Comparison of ENCODE assay signal across 22 cellular contexts in genomic region chr15:56757884-56758283, GRCh38. TPM values are rescaled to one million over a fixed set of nuclear protein-coding genes. Genes with fewer than 3 reads are reported as not detected.
DNase-seq lines count a peak whose midpoint lies in the region; ATAC-seq, FAIRE-seq and TF ChIP-seq lines count a peak whose summit lies in the region.
"Had no signal": no experiment of that assay in that cellular context is flagged by ENCODE, and none has a peak within 500 bp of the region (broad histone marks: within the 10 kb centered on the region; RNA-seq: fewer than 3 reads in every experiment).

No MANE protein-coding gene starts in this region.

- CTCF ChIA-PET in IMR-90 (lab: Yijun Ruan, JAX), result interaction anchor here (1.5 kb wide), 1 partner anchor 12 kb away, joined by 4 read pairs; no protein-coding TSS in a partner anchor
- CTCF ChIA-PET in H1 (lab: Charles Lee; ENCODE audit: partially characterized antibody), result interaction anchor here (0.7 to 1.5 kb wide), 4 partner anchors 9 to 143 kb away, joined by 3 read pairs; no protein-coding TSS in a partner anchor
- CTCF ChIA-PET in activated CD4-positive, alpha-beta memory T cell treated with anti-CD3 and anti-CD28 coated beads, Interleukin-2, amount 10 ng/mL, durations not matched to agents 7 days and 5 days (lab: Charles Lee), result no interaction called here

- no peak for FAIRE-seq in H1 (lab: Jason Lieb, UNC)
- FAIRE-seq: pancreas had no signal

- H2AFZ ChIP-seq in IMR-90 (replicated peaks; ENCODE audit: low read length, poor library complexity), result no peak overlapping the region
- H2AFZ ChIP-seq in OCI-LY3 (ENCODE audit: low read depth, low read length), result peak overlapping the region; percentile 81
- H2AFZ ChIP-seq in H1 (ENCODE audit: low read length), result 0 out of 2 replicates have a peak overlapping the region, but pooled peaks have one; percentile 20

- no peak overlapping the region for H3K9ac ChIP-seq in IMR-90 (ENCODE audit: low read depth, low read length)
- H3K9ac ChIP-seq in OCI-LY3 (ENCODE audit: low read length), result no peak overlapping the region
- no peak overlapping the region for H3K9ac ChIP-seq in H1 (replicated peaks in 1 of 4; ENCODE audit: extremely low read depth in 1 of 4, low read depth in 3 of 4, low read length in 3 of 4)
- H3K9ac ChIP-seq: BLaER1 treated with 17β-estradiol and CSF1 and Interleukin-3, amounts not matched to agents 10 nM and 100 nM had no signal

- H3K27ac ChIP-seq in IMR-90 (ENCODE audit: insufficient read depth, low read length) (no peak overlapping the region), OCI-LY3 (ENCODE audit: low read length) (no peak overlapping the region), H1 (ENCODE audit: low read depth, low read length) (no peak overlapping the region)
- H3K27ac ChIP-seq: BLaER1 treated with 17β-estradiol and CSF1 and Interleukin-3, amounts not matched to agents 10 nM and 100 nM; heart right ventricle; pancreas; right lobe of liver had no signal

- 100% methylated on average over 1 of the region's 2 CpGs; no CpG with 5 or more reads in 1 of the 2 experiments for WGBS in IMR-90 (ENCODE audit: extremely low coverage in 2 of 2, insufficient read length in 1 of 2), 2 experiments
- WGBS in H1 (ENCODE audit: extremely low coverage in 1 of 2, insufficient coverage in 1 of 2, insufficient read length in 1 of 2, insufficient replicate concordance in 2 of 2, low coverage in 1 of 2, low lambda C conversion rate in 2 of 2, missing lambda C conversion rate in 1 of 2), 2 experiments, result 92% methylated on average over 2 of the region's 2 CpGs; no CpG with 5 or more reads in 1 of the 2 experiments

- H3K36me3 ChIP-seq in IMR-90 (ENCODE audit: control insufficient read depth, insufficient read depth, low read length), result no peaks in the 10 kb centered on the region
- H3K36me3 ChIP-seq in OCI-LY3 (replicated peaks; ENCODE audit: low read depth, low read length), result no peaks in the 10 kb centered on the region
- H3K36me3 ChIP-seq in H1 (ENCODE audit: control insufficient read depth in 2 of 4, insufficient read depth in 4 of 4, low read length in 3 of 4), result no peaks in the 10 kb centered on the region
- H3K36me3 ChIP-seq: BLaER1 treated with 17β-estradiol and CSF1 and Interleukin-3, amounts not matched to agents 10 nM and 100 nM; heart right ventricle; pancreas; right lobe of liver had no signal

- H2BK12ac ChIP-seq in H1 (ENCODE audit: low read depth, low read length), result no peak overlapping the region

- peak overlapping the region; percentile 45; the same call in 1 of the 2 replicates for H3K18ac ChIP-seq in IMR-90 (ENCODE audit: low read depth, low read length)
- H3K18ac ChIP-seq in H1 (ENCODE audit: extremely low read depth, low read length), result no peak overlapping the region

- H2AK5ac ChIP-seq in IMR-90 (ENCODE audit: low read depth, low read length), result peak overlapping the region; percentile 63; the same call in 1 of the 2 replicates
- no peak overlapping the region for H2AK5ac ChIP-seq in H1 (ENCODE audit: low read depth, low read length)

- dilution Hi-C loops in IMR-90 (cut with HindIII; ENCODE audit: low sequenced_read_pairs, unreplicated experiment), result no loop called here

- H3K23me2 ChIP-seq in H1 (ENCODE audit: low read depth, low read length), result no peaks in the 10 kb centered on the region; the same call in 1 of the 2 replicates

- H2AK9ac ChIP-seq in IMR-90 (replicated peaks; ENCODE audit: low read depth, low read length, poor library complexity), result peak overlapping the region; percentile 82

- H2BK20ac ChIP-seq in IMR-90 (ENCODE audit: low read depth, low read length) (peak overlapping the region; percentile 88), H1 (ENCODE audit: low read length) (no peak overlapping the region)

- H3K9me1 ChIP-seq in IMR-90 (ENCODE audit: insufficient read depth, low read length), result peaks cover 8% of the 10 kb centered on the region

- H3K14ac ChIP-seq in IMR-90 (replicated peaks; ENCODE audit: low read depth, low read length) (peak overlapping the region; percentile 64), H1 (ENCODE audit: insufficient read length) (no peak overlapping the region)

- peaks cover 5% of the 10 kb centered on the region for H3K27me3 Mint-ChIP-seq in activated CD4-positive, alpha-beta memory T cell treated with anti-CD3 and anti-CD28 coated beads, Interleukin-2, amount 10 ng/mL, durations not matched to agents 7 days and 5 days

- no peak overlapping the region for H3K56ac ChIP-seq in IMR-90 (ENCODE audit: extremely low read depth, insufficient read depth, low read length)
- H3K56ac ChIP-seq in H1 (replicated peaks; ENCODE audit: insufficient read length, low read depth, low read length), result no peak overlapping the region

- H3K9me3 ChIP-seq in IMR-90 (ENCODE audit: control insufficient read depth, insufficient read depth, low read length), result no peaks in the 10 kb centered on the region
- no peaks in the 10 kb centered on the region for H3K9me3 ChIP-seq in OCI-LY3 (ENCODE audit: insufficient read depth, low read length)
- no peaks in the 10 kb centered on the region for H3K9me3 ChIP-seq in H1 (ENCODE audit: insufficient read depth in 2 of 2, low read depth in 1 of 2, low read length in 1 of 2)
- H3K9me3 ChIP-seq: BLaER1 treated with 17β-estradiol and CSF1 and Interleukin-3, amounts not matched to agents 10 nM and 100 nM; heart right ventricle; pancreas; right lobe of liver had no signal

- no peak overlapping the region for H3K4me3 ChIP-seq in IMR-90 (ENCODE audit: insufficient read depth, low read depth, low read length)
- H3K4me3 ChIP-seq in OCI-LY3 (ENCODE audit: low read length), result no peak overlapping the region
- no peak overlapping the region for H3K4me3 ChIP-seq in H1 (ENCODE audit: extremely low read depth in 1 of 4, insufficient read depth in 2 of 4, low read depth in 3 of 4, low read length in 4 of 4)
- H3K4me3 ChIP-seq: BLaER1 treated with 17β-estradiol and CSF1 and Interleukin-3, amounts not matched to agents 10 nM and 100 nM; heart right ventricle; pancreas; right lobe of liver had no signal

- peak overlapping the region; percentile 30; the same call in 1 of the 2 replicates for H4K5ac ChIP-seq in IMR-90 (ENCODE audit: low read depth, low read length)
- no peak overlapping the region for H4K5ac ChIP-seq in H1 (ENCODE audit: insufficient read length, low read depth, low read length)

- H3K4me1 Mint-ChIP-seq in activated CD4-positive, alpha-beta memory T cell treated with anti-CD3 and anti-CD28 coated beads, Interleukin-2, amount 10 ng/mL, durations not matched to agents 7 days and 5 days, result no peaks in the 10 kb centered on the region
- H3K4me1 Mint-ChIP-seq: activated CD8-positive, alpha-beta memory T cell treated with anti-CD3 and anti-CD28 coated beads, Interleukin-2, amount 10 ng/mL, durations not matched to agents 7 days and 5 days; activated naive CD8-positive, alpha-beta T cell treated with anti-CD3 and anti-CD28 coated beads for 36 hours had no signal

- H2BK15ac ChIP-seq in IMR-90 (ENCODE audit: low read depth, low read length), result peak overlapping the region; percentile 73; the same call in 2 of the 3 replicates
- no peak overlapping the region for H2BK15ac ChIP-seq in H1 (ENCODE audit: low read length)

- H3K27ac Mint-ChIP-seq in activated CD4-positive, alpha-beta memory T cell treated with anti-CD3 and anti-CD28 coated beads, Interleukin-2, amount 10 ng/mL, durations not matched to agents 7 days and 5 days, result no peak overlapping the region
- H3K27ac Mint-ChIP-seq: activated CD4-positive, alpha-beta T cell treated with anti-CD3 and anti-CD28 coated beads, Interleukin-2, amount 10 ng/mL, durations not matched to agents 24 days and 14 days; activated CD8-positive, alpha-beta memory T cell treated with anti-CD3 and anti-CD28 coated beads, Interleukin-2, amount 10 ng/mL, durations not matched to agents 7 days and 5 days; activated naive CD8-positive, alpha-beta T cell treated with anti-CD3 and anti-CD28 coated beads for 36 hours; mesothelial cell of epicardium; nephron had no signal

- no peaks in the 10 kb centered on the region for H3K79me2 ChIP-seq in OCI-LY3 (ENCODE audit: low read length)
- no peaks in the 10 kb centered on the region for H3K79me2 ChIP-seq in H1 (ENCODE audit: control insufficient read depth in 1 of 2, insufficient read depth in 2 of 2, low read length in 2 of 2)

- H3K79me1 ChIP-seq in IMR-90 (ENCODE audit: low read depth in 1 of 2, low read length in 2 of 2) (no peaks in the 10 kb centered on the region), H1 (ENCODE audit: low read depth, low read length) (no peaks in the 10 kb centered on the region)

- no peak overlapping the region for H3K4me3 Mint-ChIP-seq in activated CD4-positive, alpha-beta memory T cell treated with anti-CD3 and anti-CD28 coated beads, Interleukin-2, amount 10 ng/mL, durations not matched to agents 7 days and 5 days
- H3K4me3 Mint-ChIP-seq: activated CD4-positive, alpha-beta T cell treated with anti-CD3 and anti-CD28 coated beads, Interleukin-2, amount 10 ng/mL, durations not matched to agents 24 days and 14 days; activated CD8-positive, alpha-beta memory T cell treated with anti-CD3 and anti-CD28 coated beads, Interleukin-2, amount 10 ng/mL, durations not matched to agents 7 days and 5 days; activated naive CD8-positive, alpha-beta T cell treated with anti-CD3 and anti-CD28 coated beads for 36 hours; mesothelial cell of epicardium; nephron had no signal

- no peak for ATAC-seq in IMR-90 (ENCODE audit: low read depth)
- ATAC-seq: activated CD8-positive, alpha-beta memory T cell treated with anti-CD3 and anti-CD28 coated beads, Interleukin-2, amount 10 ng/mL, durations not matched to agents 7 days and 5 days; HCT116 had no signal

- TF ChIP-seq RAD21 in IMR-90 (IDR thresholded peaks at IDR 0.05; ENCODE audit: low read length) (no peak), H1 (IDR thresholded peaks at IDR 0.05 in 1 of 2, conservative IDR thresholded peaks at IDR 0.05 in 1 of 2; ENCODE audit: low read depth in 2 of 2, low read length in 2 of 2) (no peak)

- H3K23ac ChIP-seq in IMR-90 (ENCODE audit: low read depth, low read length), result peak overlapping the region; percentile 44; the same call in 1 of the 2 replicates
- H3K23ac ChIP-seq in H1 (ENCODE audit: insufficient read length), result no peak overlapping the region

- peak overlapping the region; percentile 76 for H3K4ac ChIP-seq in IMR-90 (ENCODE audit: low read depth, low read length)
- H3K4ac ChIP-seq in H1 (replicated peaks; ENCODE audit: insufficient read length, low read depth, low read length), result no peak overlapping the region

- TF ChIP-seq EP300 in H1 (IDR thresholded peaks at IDR 0.05; ENCODE audit: borderline replicate concordance in 1 of 2, low read depth in 2 of 2, low read length in 2 of 2), result no peak

- intact Hi-C loops in IMR-90 (cut with micrococcal nuclease), result no loop called here

- H3K27me3 ChIP-seq in IMR-90 (ENCODE audit: control insufficient read depth, insufficient read depth, low read length) (no peaks in the 10 kb centered on the region), OCI-LY3 (ENCODE audit: low read depth, low read length) (no peaks in the 10 kb centered on the region), H1 (replicated peaks in 1 of 4; ENCODE audit: control insufficient read depth in 3 of 4, extremely low read depth in 1 of 4, insufficient read depth in 3 of 4, low read length in 3 of 4) (peaks cover 0 to 1% (median 0%) of the 10 kb centered on the region in 4 experiments; a peak in 1 of 7 replicates)
- H3K27me3 ChIP-seq: BLaER1 treated with 17β-estradiol and CSF1 and Interleukin-3, amounts not matched to agents 10 nM and 100 nM; heart right ventricle; pancreas; right lobe of liver had no signal

- TF ChIP-seq CTCF in IMR-90 (conservative IDR thresholded peaks at IDR 0.05; ENCODE audit: low read depth, low read length) (no peak), OCI-LY3 (IDR thresholded peaks at IDR 0.05; ENCODE audit: low read depth, low read length) (no peak), H1 (IDR thresholded peaks at IDR 0.05; ENCODE audit: control extremely low read depth in 1 of 3, insufficient read depth in 1 of 3, low read depth in 1 of 3, low read length in 3 of 3) (no peak)

- DNase-seq in AML-193 (lab: John Stamatoyannopoulos, UW) (peak; percentile 61 to 62), IMR-90 (no peak), H1 (ENCODE audit: low read depth in 1 of 2, low spot score in 2 of 2) (no peak), GM03348 (ENCODE audit: low spot score) (no peak), dermis blood vessel endothelial cell (no peak), anterior cingulate cortex (lab: John Stamatoyannopoulos, UW) (no peak)
- DNase-seq in activated CD4-positive, alpha-beta memory T cell treated with anti-CD3 and anti-CD28 coated beads, Interleukin-2, amount 10 ng/mL, durations not matched to agents 7 days and 5 days, result no peak
- DNase-seq: activated CD4-positive, alpha-beta T cell treated with anti-CD3 and anti-CD28 coated beads, Interleukin-2, amount 10 ng/mL, durations not matched to agents 24 days and 14 days; activated CD8-positive, alpha-beta memory T cell treated with anti-CD3 and anti-CD28 coated beads, Interleukin-2, amount 10 ng/mL, durations not matched to agents 7 days and 5 days; activated naive CD8-positive, alpha-beta T cell treated with anti-CD3 and anti-CD28 coated beads for 36 hours; heart right ventricle; NCI-H1048; NCI-H1930; NCI-H345; pancreas; right lobe of liver; trophoblast cell had no signal

- no peaks in the 10 kb centered on the region for H3K36me3 Mint-ChIP-seq in activated CD4-positive, alpha-beta memory T cell treated with anti-CD3 and anti-CD28 coated beads, Interleukin-2, amount 10 ng/mL, durations not matched to agents 7 days and 5 days (ENCODE audit: low read depth)
- H3K36me3 Mint-ChIP-seq: activated CD8-positive, alpha-beta memory T cell treated with anti-CD3 and anti-CD28 coated beads, Interleukin-2, amount 10 ng/mL, durations not matched to agents 7 days and 5 days; activated naive CD8-positive, alpha-beta T cell treated with anti-CD3 and anti-CD28 coated beads for 36 hours; mesothelial cell of epicardium had no signal

- POLR2A ChIA-PET in IMR-90 (lab: Charles Lee; ENCODE audit: unreplicated experiment), result interaction anchor here (1.1 kb wide), 1 partner anchor 160 kb away, joined by 3 read pairs; the partner anchor contains the start of gene TCF12
- POLR2A ChIA-PET in H1 (lab: Charles Lee; ENCODE audit: partially characterized antibody), result no interaction called here
- POLR2A ChIA-PET in activated CD4-positive, alpha-beta memory T cell treated with anti-CD3 and anti-CD28 coated beads, Interleukin-2, amount 10 ng/mL, durations not matched to agents 7 days and 5 days (lab: Charles Lee), result no interaction called here

- TF ChIP-seq POLR2A in IMR-90 (IDR thresholded peaks at IDR 0.05; ENCODE audit: low read depth, low read length) (no peak), H1 (IDR thresholded peaks at IDR 0.05; ENCODE audit: control extremely low read depth in 1 of 2, low read depth in 2 of 2, low read length in 2 of 2) (no peak)

- H4K8ac ChIP-seq in IMR-90 (ENCODE audit: low read depth in 2 of 2, low read length in 2 of 2) (peak overlapping the region in 1 of 2 experiments; percentile 56; a peak in 1 of 4 replicates), H1 (ENCODE audit: extremely low read depth, insufficient read depth, low read length) (no peak overlapping the region)

- H3K9me3 Mint-ChIP-seq in activated CD4-positive, alpha-beta memory T cell treated with anti-CD3 and anti-CD28 coated beads, Interleukin-2, amount 10 ng/mL, durations not matched to agents 7 days and 5 days, result no peaks in the 10 kb centered on the region
- H3K9me3 Mint-ChIP-seq: activated naive CD8-positive, alpha-beta T cell treated with anti-CD3 and anti-CD28 coated beads for 36 hours; mesothelial cell of epicardium; nephron had no signal

- H4K20me1 ChIP-seq in IMR-90 (ENCODE audit: insufficient read depth, low read length), result no peaks in the 10 kb centered on the region; the same call in 1 of the 2 replicates
- no peaks in the 10 kb centered on the region for H4K20me1 ChIP-seq in OCI-LY3 (ENCODE audit: insufficient read depth, low read length)
- no peaks in the 10 kb centered on the region for H4K20me1 ChIP-seq in H1 (replicated peaks in 1 of 2; ENCODE audit: control insufficient read depth in 1 of 2, insufficient read depth in 2 of 2, low read length in 2 of 2)
- H4K20me1 ChIP-seq: BLaER1 treated with 17β-estradiol and CSF1 and Interleukin-3, amounts not matched to agents 10 nM and 100 nM had no signal

- H3K4me2 ChIP-seq in IMR-90 (ENCODE audit: low read depth, low read length), result no peak overlapping the region
- peak overlapping the region; percentile 19; the same call in 1 of the 2 replicates for H3K4me2 ChIP-seq in OCI-LY3 (ENCODE audit: low read length)
- H3K4me2 ChIP-seq in H1 (ENCODE audit: insufficient read depth in 1 of 2, low read depth in 2 of 2, low read length in 2 of 2), result no peak overlapping the region

- H2BK5ac ChIP-seq in IMR-90 (ENCODE audit: low read depth, low read length, poor library complexity, severe bottlenecking) (no peak overlapping the region), H1 (ENCODE audit: low read depth, low read length) (no peak overlapping the region)

- H3K4me1 ChIP-seq in IMR-90 (ENCODE audit: control insufficient read depth, insufficient read depth, low read length) (peaks cover 12% of the 10 kb centered on the region), OCI-LY3 (ENCODE audit: low read length) (peaks cover 5% of the 10 kb centered on the region), H1 (replicated peaks in 1 of 4; ENCODE audit: control insufficient read depth in 3 of 4, insufficient read depth in 4 of 4, low read length in 3 of 4) (peaks cover 0 to 6% (median 1%) of the 10 kb centered on the region in 4 experiments; a peak in 1 of 7 replicates)

- in situ Hi-C loops in IMR-90 (cut with MboI; ENCODE audit: low sequenced_read_pairs), result no loop called here

- H4K91ac ChIP-seq in IMR-90 (ENCODE audit: insufficient read depth, low read depth, low read length) (peak overlapping the region; percentile 63), H1 (replicated peaks; ENCODE audit: insufficient read length, low read length) (no peak overlapping the region)

- H2BK120ac ChIP-seq in IMR-90 (ENCODE audit: low read depth, low read length) (peak overlapping the region; percentile 64), H1 (replicated peaks; ENCODE audit: low read depth, low read length) (no peak overlapping the region)

- BruUV-seq in IMR-90 (replicated peaks; lab: Mats Ljungman, UMichigan), result no TSS peak

RNA-seq across cellular contexts. Expression of gene ZNF280D, which starts 24.6 kb away (rescaled TPM):
- 21.0 and 28.6 TPM in 2 replicates for total RNA-seq in IMR-90 (2012; rRNA removed)
- polyA plus RNA-seq in IMR-90 (2012; rRNA removed), result 7.3 and 8.3 TPM in 2 replicates
- polyA plus RNA-seq in IMR-90 (2012; cell fraction: cytosol; rRNA removed), result 0.76 and 1.2 TPM in 2 replicates
- polyA plus RNA-seq in IMR-90 (2012; cell fraction: nucleus; rRNA removed; ENCODE audit: low replicate concordance), result 1.6 and 21.6 TPM in 2 replicates
- 25.6 and 27.5 TPM in 2 replicates for total RNA-seq in H1 (2021; fragmentation: NEBNext Ultra II Directional; extraction: Animal tissue kit (Norgen Biotek cat#: 25700))
- 4.2 and 7.4 TPM in 2 replicates for polyA plus RNA-seq in H1 (2011; rRNA removed)
- 9.4 TPM for polyA plus RNA-seq in H1 (2011; cell fraction: cytosol; rRNA removed)
- polyA plus RNA-seq in H1 (2011; cell fraction: nucleus; rRNA removed), result 3.7 TPM
- 8.0 to 19.7 TPM (median 11.5 TPM) in 4 replicates for polyA plus RNA-seq in H1 (2012, experiment 1 of 2)
- 1.4 TPM for polyA plus RNA-seq in H1 (2012, experiment 2 of 2)
- polyA plus RNA-seq in H1 (2013, experiment 1 of 2), result 14.5 TPM
- polyA plus RNA-seq in H1 (2013, experiment 2 of 2), result 11.7 TPM
- polyA minus RNA-seq in H1 (2011; rRNA and poly(A)+ RNA removed), result 12.3 and 17.8 TPM in 2 replicates
- 9.1 TPM for polyA minus RNA-seq in H1 (2011; cell fraction: cytosol; rRNA and poly(A)+ RNA removed)
- 33.2 TPM for polyA minus RNA-seq in H1 (2011; cell fraction: nucleus; rRNA and poly(A)+ RNA removed)
- 10 to 100 TPM; 23.4 to 24.4 TPM for total RNA-seq in activated CD4-positive, alpha-beta memory T cell treated with anti-CD3 and anti-CD28 coated beads, Interleukin-2, amount 10 ng/mL, durations not matched to agents 7 days and 5 days
- 25.7 and 37.9 TPM in 2 replicates for total RNA-seq in dermis blood vessel endothelial cell

Comparison
In these comparisons a context has a peak if more than half of its experiments do, and no peak if none do; other contexts are left out.
1. DNase-seq: peak in AML-193 (2 of 2); none in IMR-90 (single experiment), H1 (0 of 2), GM03348 (single experiment), activated CD4-positive, alpha-beta memory T cell treated with anti-CD3 and anti-CD28 coated beads, Interleukin-2, amount 10 ng/mL, durations not matched to agents 7 days and 5 days (single experiment), dermis blood vessel endothelial cell (single experiment) and anterior cingulate cortex (0 of 58).